In genomic region chr1:63829349-63830327, GRCh38 we compare ENCODE assay signal across 10 cellular contexts. TPM values are rescaled to one million over a fixed set of nuclear protein-coding genes. Genes with fewer than 3 reads are reported as not detected.
DNase-seq lines count a peak whose midpoint lies in the region; ATAC-seq, FAIRE-seq and TF ChIP-seq lines count a peak whose summit lies in the region.
"Had no signal": no experiment of that assay in that cellular context is flagged by ENCODE, and none has a peak within 500 bp of the region (broad histone marks: within the 10 kb centered on the region; RNA-seq: fewer than 3 reads in every experiment).

No MANE protein-coding gene starts in this region.

- no peak for ATAC-seq in HG03175 (IDR thresholded peaks at IDR 0.05; ENCODE audit: unreplicated experiment)

- TF ChIP-seq POLR2A in GM12891 (IDR thresholded peaks at IDR 0.05; ENCODE audit: low read depth, low read length), result no peak

- no peak overlapping the region for H3K4me3 ChIP-seq in fibroblast of mammary gland (ENCODE audit: control insufficient read depth, low read depth, low read length)

- DNase-seq in AG08396 (ENCODE audit: low spot score) (peak; percentile 24), NCI-H446 treated with DMSO at 0.1 percent for 48 hours (lab: John Stamatoyannopoulos, UW) (peak; percentile 58), fibroblast of mammary gland (ENCODE audit: low read depth) (peak; percentile 80), pons (ENCODE audit: low spot score) (peak; percentile 14), T-helper 2 cell (no peak), GM12891 (ENCODE audit: insufficient read length, low spot score) (no peak)
- DNase-seq in effector CD4-positive, alpha-beta T cell, result no peak
- DNase-seq: activated T-cell treated with anti-CD3 and anti-CD28 coated beads, Interleukin-2, amount 50 U/mL, for 1 hour; GDM1 had no signal

- no peak for TF ChIP-seq CTCF in fibroblast of mammary gland (conservative IDR thresholded peaks at IDR 0.05; ENCODE audit: control insufficient read depth, insufficient read depth, low read depth, low read length)

- FAIRE-seq in GM12891 (lab: Jason Lieb, UNC), result no peak

TF ChIP-seq in GM12891, 5 proteins besides CTCF, POLR2A, EP300 and RAD21:
- no peak for TF ChIP-seq PAX5 (IDR thresholded peaks at IDR 0.05; ENCODE audit: insufficient read depth, low read length, severe bottlenecking)
- no peak for TF ChIP-seq POLR2AphosphoS5 (IDR thresholded peaks at IDR 0.05; ENCODE audit: low read depth, low read length)
- no peak for TF ChIP-seq TAF1 (IDR thresholded peaks at IDR 0.05; ENCODE audit: low read depth, low read length)
- TF ChIP-seq SPI1 (IDR thresholded peaks at IDR 0.05; ENCODE audit: low read depth, low read length), result no peak

RNA-seq across cellular contexts. Expression of gene ROR1, which starts 55.8 kb away (rescaled TPM):
- 0.37 TPM for polyA plus RNA-seq in GM12891 (2012; ENCODE audit: low read depth, missing spikeins)

Comparison
In these comparisons a context has a peak if more than half of its experiments do, and no peak if none do; other contexts are left out.
1. DNase-seq: peak in AG08396 (single experiment), NCI-H446 treated with DMSO at 0.1 percent for 48 hours (single experiment), fibroblast of mammary gland (single experiment) and pons (single experiment); none in T-helper 2 cell (0 of 5), effector CD4-positive, alpha-beta T cell (single experiment) and GM12891 (single experiment).